Comparison of ENCODE assay signal across 19 cellular contexts in genomic region chr16:65624696-65625095, GRCh38.
"Had no signal": no experiment of that assay in that cellular context is flagged by ENCODE, and none has a peak within 500 bp of the region (broad histone marks: within the 10 kb centered on the region; RNA-seq: fewer than 3 reads in every experiment).

No MANE protein-coding gene starts in this region.

- H3K9me3 ChIP-seq: ascending aorta, heart right ventricle, left lung, mucosa of descending colon, spleen, suprapubic skin, upper lobe of left lung had no signal

- H3K4me3 ChIP-seq: ascending aorta, heart right ventricle, left lung, mucosa of descending colon, spleen, suprapubic skin, upper lobe of left lung had no signal

- H3K36me3 ChIP-seq: ascending aorta, heart right ventricle, left lung, spleen, suprapubic skin, upper lobe of left lung had no signal

- H3K27ac ChIP-seq: ascending aorta, heart right ventricle, left lung, spleen, suprapubic skin, upper lobe of left lung had no signal

- H3K4me1 ChIP-seq: ascending aorta, heart right ventricle, left lung, spleen, suprapubic skin, upper lobe of left lung had no signal

- H3K27me3 ChIP-seq: ascending aorta, left lung, suprapubic skin, upper lobe of left lung had no signal

- DNase-seq: activated CD4-positive, alpha-beta memory T cell treated with anti-CD3 and anti-CD28 coated beads, Interleukin-2, amount 10 ng/mL, durations not matched to agents 7 days and 5 days; activated CD4-positive, alpha-beta T cell treated with anti-CD3 and anti-CD28 coated beads for 36 hours; activated gamma-delta T cell; activated naive CD8-positive, alpha-beta T cell treated with anti-CD3 and anti-CD28 coated beads for 36 hours; activated T-cell treated with anti-CD3 and anti-CD28 coated beads, Interleukin-2, amount 50 U/mL, for 48 hours; caudate nucleus; effector memory CD4-positive, alpha-beta T cell; heart right ventricle; left lung; mucosa of descending colon; naive thymus-derived CD8-positive, alpha-beta T cell; occipital lobe; right cardiac atrium; spleen; stimulated activated CD4-positive, alpha-beta T cell treated with anti-CD3 and anti-CD28 coated beads, Interleukin-1b, Interleukin-23, amount 100 ng/mL, for 48 hours; stimulated activated naive CD4-positive, alpha-beta T cell; upper lobe of left lung had no signal
